16 cellular contexts compared by ENCODE assay signal in genomic region chr1:36955016-36955415, GRCh38.
DNase-seq lines count a peak whose midpoint lies in the region; ATAC-seq, FAIRE-seq and TF ChIP-seq lines count a peak whose summit lies in the region.
"Had no signal": no experiment of that assay in that cellular context is flagged by ENCODE, and none has a peak within 500 bp of the region (broad histone marks: within the 10 kb centered on the region; RNA-seq: fewer than 3 reads in every experiment).

No MANE protein-coding gene starts in this region.

- no peak overlapping the region for H4K5ac ChIP-seq in H1 (ENCODE audit: insufficient read length, low read depth, low read length)

- no peak overlapping the region for H4K8ac ChIP-seq in H1 (ENCODE audit: extremely low read depth, insufficient read depth, low read length)

- no peaks in the 10 kb centered on the region for H3K79me2 ChIP-seq in H1 (ENCODE audit: control insufficient read depth in 1 of 2, insufficient read depth in 2 of 2, low read length in 2 of 2)

- no peak overlapping the region for H3K56ac ChIP-seq in H1 (replicated peaks; ENCODE audit: insufficient read length, low read depth, low read length)

- no peak overlapping the region for H3K27ac Mint-ChIP-seq in CD8-positive, alpha-beta T cell
- H3K27ac Mint-ChIP-seq: CD4-positive, CD25-positive, alpha-beta regulatory T cell; GM23338 had no signal

- H2BK15ac ChIP-seq in H1 (ENCODE audit: low read length), result no peak overlapping the region

- no peak overlapping the region for H2AFZ ChIP-seq in H1 (ENCODE audit: low read length)
- H2AFZ ChIP-seq: GM23338 had no signal

- no peaks in the 10 kb centered on the region for H3K79me1 ChIP-seq in H1 (ENCODE audit: low read depth, low read length)

- CTCF ChIA-PET in H1 (lab: Charles Lee; ENCODE audit: partially characterized antibody), result interaction anchor here (1.0 to 2.3 kb wide), 3 partner anchors 11 to 18 kb away, joined by 3 to 4 read pairs (median 4); no protein-coding TSS in a partner anchor
- CTCF ChIA-PET in CD8-positive, alpha-beta T cell (lab: Charles Lee), result no interaction called here

- no peak for TF ChIP-seq POLR2A in H1 (IDR thresholded peaks at IDR 0.05; ENCODE audit: control extremely low read depth in 1 of 2, low read depth in 2 of 2, low read length in 2 of 2)

- no peak overlapping the region for H3K14ac ChIP-seq in H1 (ENCODE audit: insufficient read length)

- no peaks in the 10 kb centered on the region for H3K23me2 ChIP-seq in H1 (ENCODE audit: low read depth, low read length)

- H3K36me3 Mint-ChIP-seq in CD8-positive, alpha-beta T cell, result no peaks in the 10 kb centered on the region
- H3K36me3 Mint-ChIP-seq: CD4-positive, CD25-positive, alpha-beta regulatory T cell had no signal

- no peak overlapping the region for H2BK120ac ChIP-seq in H1 (replicated peaks; ENCODE audit: low read depth, low read length)

- TF ChIP-seq EP300 in H1 (IDR thresholded peaks at IDR 0.05; ENCODE audit: borderline replicate concordance in 1 of 2, low read depth in 2 of 2, low read length in 2 of 2), result no peak

- intact Hi-C loops in aorta (cut with DNase I), result no loop called here
- intact Hi-C loops in CD8-positive, alpha-beta T cell (cut with DNase I, micrococcal nuclease), result no loop called here

- H4K91ac ChIP-seq in H1 (replicated peaks; ENCODE audit: insufficient read length, low read length), result no peak overlapping the region

- H3K27me3 ChIP-seq in H1 (replicated peaks in 1 of 4; ENCODE audit: control insufficient read depth in 3 of 4, extremely low read depth in 1 of 4, insufficient read depth in 3 of 4, low read length in 3 of 4), result no peaks in the 10 kb centered on the region
- no peaks in the 10 kb centered on the region for H3K27me3 ChIP-seq in aorta (ENCODE audit: control insufficient read depth in 1 of 2, insufficient read depth in 2 of 2, low read length in 1 of 2)
- no peaks in the 10 kb centered on the region for H3K27me3 ChIP-seq in CD8-positive, alpha-beta T cell (ENCODE audit: insufficient read depth, low read length)

- peak overlapping the region; percentile 18; the same call in 1 of the 2 replicates for H2BK5ac ChIP-seq in H1 (ENCODE audit: low read depth, low read length)

- no peak for TF ChIP-seq CTCF in H1 (IDR thresholded peaks at IDR 0.05; ENCODE audit: control extremely low read depth in 1 of 3, insufficient read depth in 1 of 3, low read depth in 1 of 3, low read length in 3 of 3)
- TF ChIP-seq CTCF in CD8-positive, alpha-beta T cell (IDR thresholded peaks at IDR 0.05), result no peak

- peaks cover 4% of the 10 kb centered on the region for H3K27me3 Mint-ChIP-seq in CD8-positive, alpha-beta T cell (ENCODE audit: low read depth)
- H3K27me3 Mint-ChIP-seq: CD4-positive, CD25-positive, alpha-beta regulatory T cell had no signal

- H3K27ac ChIP-seq in H1 (ENCODE audit: low read depth, low read length) (no peak overlapping the region), aorta (ENCODE audit: low read depth in 1 of 2, low read length in 2 of 2) (no peak overlapping the region)
- H3K27ac ChIP-seq in CD8-positive, alpha-beta T cell (ENCODE audit: low read depth, low read length), result no peak overlapping the region
- H3K27ac ChIP-seq: 22Rv1, A549 had no signal

- peak; percentile 17 for ATAC-seq in aorta (ENCODE audit: low FRiP score)
- ATAC-seq in HG02798 (IDR thresholded peaks at IDR 0.05; ENCODE audit: poor library complexity, unreplicated experiment), result no peak
- ATAC-seq in CD8-positive, alpha-beta T cell, result no peak
- ATAC-seq: A549, GM23338 had no signal

- no peak overlapping the region for H3K4me3 Mint-ChIP-seq in CD8-positive, alpha-beta T cell
- H3K4me3 Mint-ChIP-seq: CD4-positive, CD25-positive, alpha-beta regulatory T cell; GM23338 had no signal

- no peaks in the 10 kb centered on the region for H3K9me3 Mint-ChIP-seq in CD8-positive, alpha-beta T cell
- H3K9me3 Mint-ChIP-seq: GM23338 had no signal

- FAIRE-seq in H1 (lab: Jason Lieb, UNC), result no peak
- FAIRE-seq: A549 had no signal

- WGBS in H1 (ENCODE audit: extremely low coverage in 1 of 2, insufficient coverage in 1 of 2, insufficient read length in 1 of 2, insufficient replicate concordance in 2 of 2, low coverage in 1 of 2, low lambda C conversion rate in 2 of 2, missing lambda C conversion rate in 1 of 2), 2 experiments, result 84% methylated on average over 7 of the region's 7 CpGs; no CpG with 5 or more reads in 1 of the 2 experiments
- WGBS in aorta, 2 donors, result 76 to 82% methylated on average over 7 of the region's 7 CpGs

- no peak overlapping the region for H3K4ac ChIP-seq in H1 (replicated peaks; ENCODE audit: insufficient read length, low read depth, low read length)

- no peak overlapping the region for H3K23ac ChIP-seq in H1 (ENCODE audit: insufficient read length)

- H3K18ac ChIP-seq in H1 (ENCODE audit: extremely low read depth, low read length), result no peak overlapping the region

- no peak overlapping the region for H3K9ac ChIP-seq in H1 (replicated peaks in 1 of 4; ENCODE audit: extremely low read depth in 1 of 4, low read depth in 3 of 4, low read length in 3 of 4)

- H3K9me3 ChIP-seq in H1 (ENCODE audit: insufficient read depth in 2 of 2, low read depth in 1 of 2, low read length in 1 of 2) (no peaks in the 10 kb centered on the region), aorta (ENCODE audit: control insufficient read depth, low read length) (no peaks in the 10 kb centered on the region)
- H3K9me3 ChIP-seq in CD8-positive, alpha-beta T cell (ENCODE audit: low read length), result no peaks in the 10 kb centered on the region
- H3K9me3 ChIP-seq: A549 had no signal

- no peaks in the 10 kb centered on the region for H3K4me1 Mint-ChIP-seq in CD8-positive, alpha-beta T cell (ENCODE audit: low read depth)
- H3K4me1 Mint-ChIP-seq: CD4-positive, CD25-positive, alpha-beta regulatory T cell had no signal

- H3K4me1 ChIP-seq in H1 (replicated peaks in 1 of 4; ENCODE audit: control insufficient read depth in 3 of 4, insufficient read depth in 4 of 4, low read length in 3 of 4) (peaks cover 0 to 3% (median 0%) of the 10 kb centered on the region in 4 experiments; a peak in 1 of 7 replicates), aorta (ENCODE audit: control insufficient read depth in 1 of 2, insufficient read depth in 2 of 2, low read length in 2 of 2) (no peaks in the 10 kb centered on the region)
- H3K4me1 ChIP-seq in CD8-positive, alpha-beta T cell (ENCODE audit: insufficient read depth, low read length), result no peaks in the 10 kb centered on the region
- H3K4me1 ChIP-seq: A549 had no signal

- POLR2A ChIA-PET in H1 (lab: Charles Lee; ENCODE audit: partially characterized antibody), result interaction anchor here (0.7 kb wide), 1 partner anchor 11 kb away, joined by 4 read pairs; no protein-coding TSS in a partner anchor
- POLR2A ChIA-PET in CD8-positive, alpha-beta T cell (lab: Charles Lee), result no interaction called here

- no peaks in the 10 kb centered on the region for H4K20me1 ChIP-seq in H1 (replicated peaks in 1 of 2; ENCODE audit: control insufficient read depth in 1 of 2, insufficient read depth in 2 of 2, low read length in 2 of 2)

- DNase-seq in NCI-H2171 treated with DMSO at 0.1 percent for 48 hours (lab: John Stamatoyannopoulos, UW), result peak; percentile 24
- no peak for DNase-seq in NCI-H2171 (lab: John Stamatoyannopoulos, UW)
- peak; percentile 89 for DNase-seq in NAMALWA (ENCODE audit: low spot score)
- DNase-seq in H1 (ENCODE audit: low read depth in 1 of 2, low spot score in 2 of 2), result no peak
- no peak for DNase-seq in aorta
- no peak for DNase-seq in CD8-positive, alpha-beta T cell
- no peak for DNase-seq in NCI-H748 (lab: John Stamatoyannopoulos, UW; ENCODE audit: unreplicated experiment)
- DNase-seq: C1 segment of cervical spinal cord; CD4-positive, CD25-positive, alpha-beta regulatory T cell; DMS153; DMS79; GF-D8 had no signal

- H3K36me3 ChIP-seq in H1 (ENCODE audit: control insufficient read depth in 2 of 4, insufficient read depth in 4 of 4, low read length in 3 of 4) (no peaks in the 10 kb centered on the region), aorta (ENCODE audit: control insufficient read depth in 1 of 2, insufficient read depth in 2 of 2, low read length in 1 of 2) (no peaks in the 10 kb centered on the region)
- H3K36me3 ChIP-seq in CD8-positive, alpha-beta T cell (ENCODE audit: insufficient read depth, low read length), result no peaks in the 10 kb centered on the region

- TF ChIP-seq RAD21 in H1 (IDR thresholded peaks at IDR 0.05 in 1 of 2, conservative IDR thresholded peaks at IDR 0.05 in 1 of 2; ENCODE audit: low read depth in 2 of 2, low read length in 2 of 2), result no peak

- 0 out of 2 replicates have a peak overlapping the region, but pooled peaks have one; percentile 82 for H2AK5ac ChIP-seq in H1 (ENCODE audit: low read depth, low read length)

- no peak overlapping the region for H3K4me2 ChIP-seq in H1 (ENCODE audit: insufficient read depth in 1 of 2, low read depth in 2 of 2, low read length in 2 of 2)
- H3K4me2 ChIP-seq: A549, GM23338 had no signal

- H2BK12ac ChIP-seq in H1 (ENCODE audit: low read depth, low read length), result no peak overlapping the region

- H2BK20ac ChIP-seq in H1 (ENCODE audit: low read length), result no peak overlapping the region

- no peak overlapping the region for H3K4me3 ChIP-seq in H1 (ENCODE audit: extremely low read depth in 1 of 4, insufficient read depth in 2 of 4, low read depth in 3 of 4, low read length in 4 of 4)
- no peak overlapping the region for H3K4me3 ChIP-seq in aorta (ENCODE audit: low read length in 2 of 2)
- H3K4me3 ChIP-seq in CD8-positive, alpha-beta T cell (ENCODE audit: low read depth, low read length), result no peak overlapping the region
- H3K4me3 ChIP-seq: A549, GM23338 had no signal

TF ChIP-seq in H1, 55 proteins besides CTCF, POLR2A, EP300 and RAD21 (continues in another document):
- TF ChIP-seq SRF (IDR thresholded peaks at IDR 0.05; ENCODE audit: low read depth, low read length) (no peak), GTF2F1 (IDR thresholded peaks at IDR 0.05; ENCODE audit: borderline replicate concordance, low read depth, low read length) (no peak), JUN (IDR thresholded peaks at IDR 0.05; ENCODE audit: low read depth, low read length) (no peak), POLR2AphosphoS5 (IDR thresholded peaks at IDR 0.05; ENCODE audit: low read depth, low read length) (no peak), CBX8 (IDR thresholded peaks at IDR 0.05; ENCODE audit: borderline replicate concordance, low read depth, low read length) (no peak), EGR1 (IDR thresholded peaks at IDR 0.05; ENCODE audit: borderline replicate concordance, low read depth, low read length) (no peak), NANOG (IDR thresholded peaks at IDR 0.05; ENCODE audit: insufficient read depth, low read depth, low read length, poor library complexity, severe bottlenecking) (no peak), RXRA (IDR thresholded peaks at IDR 0.05; ENCODE audit: insufficient read depth, low read depth, low read length) (no peak)

Comparison
In these comparisons a context has a peak if more than half of its experiments do, and no peak if none do; other contexts are left out.
1. DNase-seq: peak in NCI-H2171 treated with DMSO at 0.1 percent for 48 hours (single experiment) and NAMALWA (single experiment); none in NCI-H2171 (single experiment), H1 (0 of 2), aorta (0 of 2), CD8-positive, alpha-beta T cell (0 of 7) and NCI-H748 (single experiment).